Comparison of ENCODE assay signal across 16 cellular contexts in genomic region chr3:123947482-123947881, GRCh38. TPM values are rescaled to one million over a fixed set of nuclear protein-coding genes. Genes with fewer than 3 reads are reported as not detected.
DNase-seq lines count a peak whose midpoint lies in the region; ATAC-seq, FAIRE-seq and TF ChIP-seq lines count a peak whose summit lies in the region.
"Had no signal": no experiment of that assay in that cellular context is flagged by ENCODE, and none has a peak within 500 bp of the region (broad histone marks: within the 10 kb centered on the region; RNA-seq: fewer than 3 reads in every experiment).

No MANE protein-coding gene starts in this region.

- no peak for TF ChIP-seq RAD21 in IMR-90 (IDR thresholded peaks at IDR 0.05; ENCODE audit: low read length)

- no peaks in the 10 kb centered on the region for H4K20me1 ChIP-seq in IMR-90 (ENCODE audit: insufficient read depth, low read length)
- H4K20me1 ChIP-seq: BLaER1 treated with 17β-estradiol and CSF1 and Interleukin-3, amounts not matched to agents 10 nM and 100 nM had no signal

- H2AFZ ChIP-seq in IMR-90 (replicated peaks; ENCODE audit: low read length, poor library complexity) = no peak overlapping the region

- no peak overlapping the region for H3K18ac ChIP-seq in IMR-90 (ENCODE audit: low read depth, low read length)

- dilution Hi-C loops in IMR-90 (cut with HindIII; ENCODE audit: low sequenced_read_pairs, unreplicated experiment) = no loop called here

- no peak overlapping the region for H3K4ac ChIP-seq in IMR-90 (ENCODE audit: low read depth, low read length)

- H4K8ac ChIP-seq in IMR-90 (ENCODE audit: low read depth in 2 of 2, low read length in 2 of 2) = no peak overlapping the region

- ATAC-seq in IMR-90 (ENCODE audit: low read depth) (peak; percentile 50), pancreas (no peak)
- ATAC-seq: GM12878 had no signal

- H2BK15ac ChIP-seq in IMR-90 (ENCODE audit: low read depth, low read length) = no peak overlapping the region

- peaks cover 13 to 26% of the 10 kb centered on the region in 2 experiments for H3K79me1 ChIP-seq in IMR-90 (ENCODE audit: low read depth in 1 of 2, low read length in 2 of 2)

- POLR2A ChIA-PET in IMR-90 (lab: Charles Lee; ENCODE audit: unreplicated experiment) = no interaction called here

- no TSS peak for BruUV-seq in IMR-90 (replicated peaks; lab: Mats Ljungman, UMichigan)

- H3K36me3 ChIP-seq in IMR-90 (ENCODE audit: control insufficient read depth, insufficient read depth, low read length) = peaks cover 34% of the 10 kb centered on the region
- peaks cover 0 to 7% (median 3%) of the 10 kb centered on the region in 3 donors for H3K36me3 ChIP-seq in pancreas

- no peak for TF ChIP-seq CTCF in IMR-90 (conservative IDR thresholded peaks at IDR 0.05; ENCODE audit: low read depth, low read length)
- no peak for TF ChIP-seq CTCF in pancreas (IDR thresholded peaks at IDR 0.05)

- no peaks in the 10 kb centered on the region for H3K9me3 ChIP-seq in IMR-90 (ENCODE audit: control insufficient read depth, insufficient read depth, low read length)
- H3K9me3 ChIP-seq in pancreas = no peaks in the 10 kb centered on the region
- H3K9me3 ChIP-seq: BLaER1 treated with 17β-estradiol and CSF1 and Interleukin-3, amounts not matched to agents 10 nM and 100 nM; HAP-1 had no signal

- no peaks in the 10 kb centered on the region for H3K9me1 ChIP-seq in IMR-90 (ENCODE audit: insufficient read depth, low read length)

- H2BK120ac ChIP-seq in IMR-90 (ENCODE audit: low read depth, low read length) = no peak overlapping the region

- no peak overlapping the region for H2AK5ac ChIP-seq in IMR-90 (ENCODE audit: low read depth, low read length)

- intact Hi-C loops in IMR-90 (cut with micrococcal nuclease) (no loop called here), pancreas (cut with DNase I) (no loop called here)

- H3K4me1 ChIP-seq in IMR-90 (ENCODE audit: control insufficient read depth, insufficient read depth, low read length) (peaks cover 8% of the 10 kb centered on the region; the same call in 1 of the 2 replicates), pancreas (peaks cover 0 to 10% (median 0%) of the 10 kb centered on the region in 3 donors)
- H3K4me1 ChIP-seq: BLaER1 treated with 17β-estradiol and CSF1 and Interleukin-3, amounts not matched to agents 10 nM and 100 nM; HAP-1 had no signal

- no peak overlapping the region for H3K56ac ChIP-seq in IMR-90 (ENCODE audit: extremely low read depth, insufficient read depth, low read length)

- no peak for TF ChIP-seq POLR2A in IMR-90 (IDR thresholded peaks at IDR 0.05; ENCODE audit: low read depth, low read length)

- no peak overlapping the region for H2BK20ac ChIP-seq in IMR-90 (ENCODE audit: low read depth, low read length)

- CTCF ChIA-PET in IMR-90 (lab: Yijun Ruan, JAX) = no interaction called here

- H3K4me3 ChIP-seq in IMR-90 (ENCODE audit: insufficient read depth, low read depth, low read length) (no peak overlapping the region), pancreas (no peak overlapping the region)
- H3K4me3 ChIP-seq: BLaER1 treated with 17β-estradiol and CSF1 and Interleukin-3, amounts not matched to agents 10 nM and 100 nM; GM12878; HAP-1 had no signal

- no peak overlapping the region for H3K27ac ChIP-seq in IMR-90 (ENCODE audit: insufficient read depth, low read length)
- H3K27ac ChIP-seq in pancreas = no peak overlapping the region
- H3K27ac ChIP-seq: 22Rv1; BLaER1 treated with 17β-estradiol and CSF1 and Interleukin-3, amounts not matched to agents 10 nM and 100 nM had no signal

- in situ Hi-C loops in IMR-90 (cut with MboI; ENCODE audit: low sequenced_read_pairs) = no loop called here

- H3K23ac ChIP-seq in IMR-90 (ENCODE audit: low read depth, low read length) = no peak overlapping the region

- H2BK5ac ChIP-seq in IMR-90 (ENCODE audit: low read depth, low read length, poor library complexity, severe bottlenecking) = no peak overlapping the region

- DNase-seq in IMR-90 = peak; percentile 42
- peak; percentile 6 for DNase-seq in fibroblast of peridontal ligament (ENCODE audit: extremely low read depth)
- DNase-seq in pancreas = no peak
- no peak for DNase-seq in NCI-H748 treated with DMSO at 0.1 percent for 48 hours (lab: John Stamatoyannopoulos, UW)
- DNase-seq in NCI-H2171 (lab: John Stamatoyannopoulos, UW) = no peak
- no peak for DNase-seq in inferior parietal cortex (ENCODE audit: extremely low spot score)
- DNase-seq: CD4-positive, CD25-positive, alpha-beta regulatory T cell; DMS53; GOT3 had no signal

- no peak overlapping the region for H3K4me2 ChIP-seq in IMR-90 (ENCODE audit: low read depth, low read length)
- H3K4me2 ChIP-seq: BLaER1 treated with 17β-estradiol and CSF1 and Interleukin-3, amounts not matched to agents 10 nM and 100 nM had no signal

- H2AK9ac ChIP-seq in IMR-90 (replicated peaks; ENCODE audit: low read depth, low read length, poor library complexity) = no peak overlapping the region

- no peak overlapping the region for H3K14ac ChIP-seq in IMR-90 (replicated peaks; ENCODE audit: low read depth, low read length)

- H4K91ac ChIP-seq in IMR-90 (ENCODE audit: insufficient read depth, low read depth, low read length) = no peak overlapping the region

- no peak overlapping the region for H3K9ac ChIP-seq in IMR-90 (ENCODE audit: low read depth, low read length)
- H3K9ac ChIP-seq: BLaER1 treated with 17β-estradiol and CSF1 and Interleukin-3, amounts not matched to agents 10 nM and 100 nM had no signal

- no peaks in the 10 kb centered on the region for H3K27me3 ChIP-seq in IMR-90 (ENCODE audit: control insufficient read depth, insufficient read depth, low read length)
- no peaks in the 10 kb centered on the region for H3K27me3 ChIP-seq in pancreas
- H3K27me3 ChIP-seq: BLaER1 treated with 17β-estradiol and CSF1 and Interleukin-3, amounts not matched to agents 10 nM and 100 nM had no signal

- no peak overlapping the region for H4K5ac ChIP-seq in IMR-90 (ENCODE audit: low read depth, low read length)

- FAIRE-seq in A204.1 (lab: Jason Lieb, UNC) (peak; percentile 51), pancreas (lab: Jason Lieb, UNC) (peak; percentile 32)
- FAIRE-seq: GM12878, GM18507 had no signal

TF ChIP-seq in IMR-90, 13 proteins besides CTCF, POLR2A, EP300 and RAD21:
- no peak for TF ChIP-seq FOS (IDR thresholded peaks at IDR 0.05; ENCODE audit: low read depth, low read length)
- TF ChIP-seq CHD1 (IDR thresholded peaks at IDR 0.05; ENCODE audit: low read depth, low read length) = no peak
- TF ChIP-seq RCOR1 (IDR thresholded peaks at IDR 0.05; ENCODE audit: insufficient replicate concordance, low read length) = no peak
- no peak for TF ChIP-seq MAFK (IDR thresholded peaks at IDR 0.05; ENCODE audit: low read depth, low read length)
- TF ChIP-seq SMC3 (IDR thresholded peaks at IDR 0.05; ENCODE audit: low read depth, low read length) = no peak
- TF ChIP-seq MXI1 (IDR thresholded peaks at IDR 0.05; ENCODE audit: borderline replicate concordance, low read depth, low read length) = no peak
- TF ChIP-seq NFE2L2 (IDR thresholded peaks at IDR 0.05; ENCODE audit: low read depth, low read length) = no peak
- no peak for TF ChIP-seq MAZ (IDR thresholded peaks at IDR 0.05; ENCODE audit: borderline replicate concordance, low read depth, low read length)
- TF ChIP-seq BHLHE40 (IDR thresholded peaks at IDR 0.05; ENCODE audit: low read depth, low read length) = no peak
- no peak for TF ChIP-seq RFX5 (IDR thresholded peaks at IDR 0.05; ENCODE audit: low read depth, low read length)
- no peak for TF ChIP-seq USF2 (IDR thresholded peaks at IDR 0.05; ENCODE audit: low read depth, low read length)
- TF ChIP-seq ELK1 (IDR thresholded peaks at IDR 0.05; ENCODE audit: borderline replicate concordance, low read depth, low read length) = no peak
- no peak for TF ChIP-seq CEBPB (IDR thresholded peaks at IDR 0.05; ENCODE audit: low read depth, low read length)
TF ChIP-seq in IMR-90: peak in this region for 0.

RNA-seq across cellular contexts. Expression of gene CCDC14, which starts 13.5 kb away (rescaled TPM):
- total RNA-seq in IMR-90 (2012; rRNA removed) (70.0 and 82.1 TPM in 2 replicates), pancreas (10 to 100 TPM in 3 of 6 donors, 1 to 10 TPM in 3; 6.7 to 19.1 (median 9.9) TPM)
- polyA plus RNA-seq in IMR-90 (2012; rRNA removed) (86.9 and 109 TPM in 2 replicates), pancreas (10 to 100 TPM; 14.7 to 30.7 TPM)
- polyA plus RNA-seq in IMR-90 (2012; cell fraction: cytosol; rRNA removed) = 11.3 and 12.7 TPM in 2 replicates
- 200 and 1,120 TPM in 2 replicates for polyA plus RNA-seq in IMR-90 (2012; cell fraction: nucleus; rRNA removed; ENCODE audit: low replicate concordance)

RNA-seq across cellular contexts. Expression of gene ROPN1, which starts 44.4 kb away (rescaled TPM):
- total RNA-seq in IMR-90 (2012; rRNA removed) = 0.18 TPM in 1 of 2 replicates, not detected in the other
- polyA plus RNA-seq in IMR-90 (2012; rRNA removed) = 0.03 TPM in 1 of 2 replicates, not detected in the other
- 0.08 TPM in 1 of 2 replicates, not detected in the other for polyA plus RNA-seq in IMR-90 (2012; cell fraction: cytosol; rRNA removed)
- not detected in 2 replicates for polyA plus RNA-seq in IMR-90 (2012; cell fraction: nucleus; rRNA removed; ENCODE audit: low replicate concordance)
- not detected for total RNA-seq in pancreas
- not detected for polyA plus RNA-seq in pancreas
- total RNA-seq: CD4-positive, CD25-positive, alpha-beta regulatory T cell; GM12878; HT-29 had no signal
- polyA plus RNA-seq: CD4-positive, CD25-positive, alpha-beta regulatory T cell; GM12878 had no signal

Comparison
In these comparisons a context has a peak if more than half of its experiments do, and no peak if none do; other contexts are left out.
1. DNase-seq: peak in IMR-90 (single experiment) and fibroblast of peridontal ligament (single experiment); none in pancreas (0 of 6), NCI-H748 treated with DMSO at 0.1 percent for 48 hours (single experiment), NCI-H2171 (single experiment) and inferior parietal cortex (single experiment).